In genomic region chr2:105926960-105927678, GRCh38 we compare ENCODE assay signal across 9 cellular contexts.
DNase-seq lines count a peak whose midpoint lies in the region; ATAC-seq and TF ChIP-seq lines count a peak whose summit lies in the region.
"Had no signal": no experiment of that assay in that cellular context is flagged by ENCODE, and none has a peak within 500 bp of the region (broad histone marks: within the 10 kb centered on the region; RNA-seq: fewer than 3 reads in every experiment).

No MANE protein-coding gene starts in this region.

- no peaks in the 10 kb centered on the region for H3K27me3 Mint-ChIP-seq in CD4-positive, alpha-beta T cell

- H3K27ac ChIP-seq in CD4-positive, alpha-beta T cell (ENCODE audit: low read depth, low read length), result peak overlapping the region; percentile 51
- peak overlapping the region in 6 of 8 donors; percentile 10 to 64 (median 40) for H3K27ac ChIP-seq in spleen

- no peak overlapping the region for H3K4me3 ChIP-seq in spleen

- no peaks in the 10 kb centered on the region for H3K27me3 ChIP-seq in CD4-positive, alpha-beta T cell (ENCODE audit: control insufficient read depth, insufficient read depth, low read length)
- H3K27me3 ChIP-seq in spleen (replicated peaks in 1 of 7), result no peaks in the 10 kb centered on the region

- no peak for TF ChIP-seq CTCF in CD4-positive, alpha-beta T cell (IDR thresholded peaks at IDR 0.05)
- TF ChIP-seq CTCF in spleen (IDR thresholded peaks at IDR 0.05 in 8 of 11, conservative IDR thresholded peaks at IDR 0.05 in 3 of 11), result no peak

- H3K27ac Mint-ChIP-seq in CD4-positive, alpha-beta T cell, result peak overlapping the region; percentile 81
- H3K27ac Mint-ChIP-seq: mesothelial cell of epicardium had no signal

- no peak for TF ChIP-seq POLR2A in spleen (IDR thresholded peaks at IDR 0.05)

- peak overlapping the region; percentile 54 for H3K4me3 Mint-ChIP-seq in CD4-positive, alpha-beta T cell
- H3K4me3 Mint-ChIP-seq: mesothelial cell of epicardium had no signal

- no peaks in the 10 kb centered on the region for H3K9me3 Mint-ChIP-seq in CD4-positive, alpha-beta T cell

- DNase-seq in CD4-positive, alpha-beta T cell, result peak; percentile 16 to 65 (median 50)
- DNase-seq in T-helper 2 cell (peak in 3 of 5 experiments; percentile 33 to 91 (median 49)), spleen (peak; percentile 80), SKM-1 (lab: John Stamatoyannopoulos, UW; ENCODE audit: unreplicated experiment) (no peak)
- peak; percentile 63 for DNase-seq in activated effector memory CD4-positive, alpha-beta T cell treated with Interleukin-2 at 50 U/mL for 16 hours

- ATAC-seq in CD4-positive, alpha-beta T cell (ENCODE audit: poor library complexity), result peak; percentile 76
- ATAC-seq in GM18868 (IDR thresholded peaks at IDR 0.05; ENCODE audit: unreplicated experiment) (no peak), GM21786 (IDR thresholded peaks at IDR 0.05; ENCODE audit: unreplicated experiment) (no peak), GM19463 (IDR thresholded peaks at IDR 0.05; ENCODE audit: unreplicated experiment) (no peak)

- no peaks in the 10 kb centered on the region for H3K36me3 Mint-ChIP-seq in CD4-positive, alpha-beta T cell (ENCODE audit: low read depth)
- H3K36me3 Mint-ChIP-seq: mesothelial cell of epicardium had no signal

- intact Hi-C loops in CD4-positive, alpha-beta T cell (cut with DNase I, micrococcal nuclease), result loop anchor here (5.0 kb wide), 2 partner anchors 145 to 155 kb away; no protein-coding TSS in a partner anchor
- intact Hi-C loops in spleen (cut with DNase I; ENCODE audit: low total_unique reads), result no loop called here

- H3K9me3 ChIP-seq in CD4-positive, alpha-beta T cell (ENCODE audit: control insufficient read depth, low read length), result no peaks in the 10 kb centered on the region
- H3K9me3 ChIP-seq in spleen, result peaks cover 0 to 3% (median under 1%) of the 10 kb centered on the region in 8 donors

- 81 to 88% (median 85%) methylated on average over 3 of the region's 3 CpGs for WGBS in spleen, 5 donors

- POLR2A ChIA-PET in CD4-positive, alpha-beta T cell (lab: Charles Lee), result interaction anchor here (0.6 to 4.4 kb wide), 15 partner anchors 18 to 211 kb away, joined by 3 to 30 read pairs (median 3); no protein-coding TSS in a partner anchor

- H3K4me1 Mint-ChIP-seq in CD4-positive, alpha-beta T cell (ENCODE audit: low read depth), result peaks cover 72% of the 10 kb centered on the region
- H3K4me1 Mint-ChIP-seq: mesothelial cell of epicardium had no signal

- H3K4me1 ChIP-seq in spleen, result peaks cover 0 to 35% (median 14%) of the 10 kb centered on the region in 6 donors

- CTCF ChIA-PET in CD4-positive, alpha-beta T cell (lab: Charles Lee), result interaction anchor here (1.3 to 1.9 kb wide), 2 partner anchors 42 to 167 kb away, joined by 3 to 6 read pairs; no protein-coding TSS in a partner anchor

- H3K36me3 ChIP-seq in spleen, result no peaks in the 10 kb centered on the region
